ENCODE assay signal across 14 cellular contexts in the genomic region with DNA sequence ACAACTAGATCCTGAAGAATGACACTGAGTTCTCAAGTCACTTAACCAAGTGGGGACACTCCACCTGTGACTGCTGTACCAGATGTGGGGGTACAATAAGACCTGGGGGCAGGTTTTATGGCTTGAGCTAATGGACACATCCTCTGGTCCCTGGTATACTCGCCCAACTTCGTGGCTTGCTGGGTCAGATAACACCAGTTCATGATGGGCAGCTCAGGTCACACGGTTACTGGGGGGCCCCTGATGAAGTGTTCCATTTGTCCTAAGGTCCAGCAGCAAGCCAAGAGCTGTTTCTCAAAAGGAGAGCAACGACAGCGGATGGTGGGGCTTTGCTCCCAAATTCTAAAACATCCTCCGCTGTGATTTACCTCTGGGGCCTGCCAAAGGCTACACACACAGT.
A peak's percentile ranks its signal among the peaks of the same experiment; 100 is the strongest.
DNase-seq lines count a peak whose midpoint lies in the region; ATAC-seq and TF ChIP-seq lines count a peak whose summit lies in the region.
"Had no signal": no experiment of that assay in that cellular context is flagged by ENCODE, and none has a peak within 500 bp of the region (broad histone marks: within the 10 kb centered on the region; RNA-seq: fewer than 3 reads in every experiment).

No MANE protein-coding gene starts in this region.

- peaks cover 6% of the 10 kb centered on the region for H3K27me3 ChIP-seq in upper lobe of right lung
- H3K27me3 ChIP-seq: BE2C, BLaER1 had no signal

- H3K4me1 Mint-ChIP-seq in CD14-positive monocyte = no peaks in the 10 kb centered on the region

- no peak overlapping the region for H3K4me3 ChIP-seq in upper lobe of right lung
- H3K4me3 ChIP-seq: BLaER1 had no signal

- H3K27me3 Mint-ChIP-seq in CD14-positive monocyte (ENCODE audit: low read depth in 3 of 3) = peaks cover 0 to 5% (median 1%) of the 10 kb centered on the region in 3 donors
- H3K27me3 Mint-ChIP-seq: CD4-positive, alpha-beta T cell had no signal

- H3K4me3 Mint-ChIP-seq in CD14-positive monocyte = no peak overlapping the region
- H3K4me3 Mint-ChIP-seq: CD4-positive, alpha-beta T cell; CD8-positive, alpha-beta T cell had no signal

- no peaks in the 10 kb centered on the region for H3K9me3 ChIP-seq in upper lobe of right lung
- H3K9me3 ChIP-seq: BE2C, BLaER1, Caco-2 had no signal

- no peak for TF ChIP-seq CTCF in upper lobe of right lung (IDR thresholded peaks at IDR 0.05)
- TF ChIP-seq CTCF in CD14-positive monocyte (IDR thresholded peaks at IDR 0.05) = no peak

- H3K9me3 Mint-ChIP-seq in CD14-positive monocyte = no peaks in the 10 kb centered on the region
- H3K9me3 Mint-ChIP-seq: CD4-positive, alpha-beta T cell; CD8-positive, alpha-beta T cell had no signal

- no peaks in the 10 kb centered on the region for H3K4me1 ChIP-seq in upper lobe of right lung
- H3K4me1 ChIP-seq: BE2C, Caco-2 had no signal

- no peaks in the 10 kb centered on the region for H3K36me3 Mint-ChIP-seq in CD14-positive monocyte
- H3K36me3 Mint-ChIP-seq: CD8-positive, alpha-beta T cell had no signal

- no peak overlapping the region for H3K27ac Mint-ChIP-seq in CD14-positive monocyte
- H3K27ac Mint-ChIP-seq: CD4-positive, alpha-beta T cell; CD8-positive, alpha-beta T cell had no signal

- DNase-seq in islet precursor cell (peak; percentile 43), mesenteric fat pad (ENCODE audit: low spot score) (peak; percentile 68), upper lobe of right lung (peak; percentile 31), CD14-positive monocyte (ENCODE audit: low spot score) (no peak), AG08395 (ENCODE audit: low spot score) (no peak)
- DNase-seq: 8988T; BE2C; Caco-2; Calu3; CD4-positive, alpha-beta T cell; CD8-positive, alpha-beta T cell; DMS79 treated with DMSO at 0.1 percent for 48 hours; GF-D8 had no signal

- H3K27ac ChIP-seq in upper lobe of right lung = no peak overlapping the region
- H3K27ac ChIP-seq: BLaER1 had no signal

- ATAC-seq in upper lobe of right lung = no peak
- ATAC-seq: CD8-positive, alpha-beta T cell had no signal

- no peaks in the 10 kb centered on the region for H3K36me3 ChIP-seq in upper lobe of right lung
- H3K36me3 ChIP-seq: BE2C, BLaER1 had no signal

- intact Hi-C loops in upper lobe of right lung (cut with DNase I) = loop anchor here (10.0 kb wide), 1 partner anchor 446 kb away; no protein-coding TSS in a partner anchor
- intact Hi-C loops in CD14-positive monocyte (cut with micrococcal nuclease) = no loop called here

Comparison
In these comparisons a context has a peak if more than half of its experiments do, and no peak if none do; other contexts are left out.
1. DNase-seq: peak in islet precursor cell (single experiment), mesenteric fat pad (single experiment) and upper lobe of right lung (single experiment); none in CD14-positive monocyte (single experiment) and AG08395 (single experiment).